9 cellular contexts compared by ENCODE assay signal in genomic region chr12:6323340-6323994, GRCh38. TPM values are rescaled to one million over a fixed set of nuclear protein-coding genes. Genes with fewer than 3 reads are reported as not detected.
DNase-seq lines count a peak whose midpoint lies in the region; ATAC-seq, FAIRE-seq and TF ChIP-seq lines count a peak whose summit lies in the region.
"Had no signal": no experiment of that assay in that cellular context is flagged by ENCODE, and none has a peak within 500 bp of the region (broad histone marks: within the 10 kb centered on the region; RNA-seq: fewer than 3 reads in every experiment).

No MANE protein-coding gene starts in this region.

- no peaks in the 10 kb centered on the region for H3K36me3 Mint-ChIP-seq in glutamatergic neuron (ENCODE audit: unreplicated experiment)

- POLR2A ChIA-PET in PC-9 (lab: Charles Lee; ENCODE audit: unreplicated experiment): interaction anchor here (0.6 to 1.3 kb wide), 11 partner anchors 11 to 290 kb away, joined by 3 to 13 read pairs (median 5); no protein-coding TSS in a partner anchor

- H3K4me1 ChIP-seq in PC-9 (replicated peaks; ENCODE audit: insufficient read depth): peaks cover 39% of the 10 kb centered on the region
- H3K4me1 ChIP-seq in heart right ventricle: peaks cover 20 to 70% (median 65%) of the 10 kb centered on the region in 9 donors
- peaks cover 18% of the 10 kb centered on the region for H3K4me1 ChIP-seq in prostate gland (replicated peaks)

- H3K9me3 ChIP-seq in PC-9 (ENCODE audit: insufficient read depth, low read depth) (no peaks in the 10 kb centered on the region), heart right ventricle (no peaks in the 10 kb centered on the region), prostate gland (no peaks in the 10 kb centered on the region)

- no peaks in the 10 kb centered on the region for H3K9me2 ChIP-seq in PC-9 (ENCODE audit: insufficient read depth)

- peaks cover 78% of the 10 kb centered on the region for H3F3A ChIP-seq in PC-9 (ENCODE audit: insufficient read depth, low read depth)

- TF ChIP-seq POLR2A in GM12891 (IDR thresholded peaks at IDR 0.05; ENCODE audit: low read depth, low read length): no peak
- no peak for TF ChIP-seq POLR2A in prostate gland (IDR thresholded peaks at IDR 0.05)

- H3K4me2 ChIP-seq in PC-9: peak overlapping the region; percentile 30

- peaks cover 19% of the 10 kb centered on the region for H3K4me1 Mint-ChIP-seq in glutamatergic neuron (ENCODE audit: low read depth, unreplicated experiment)

- H3K36me3 ChIP-seq in PC-9 (ENCODE audit: low read depth) (peaks cover 20% of the 10 kb centered on the region), heart right ventricle (peaks cover 0 to 34% (median 5%) of the 10 kb centered on the region in 9 donors), prostate gland (peaks cover 0 to 5% of the 10 kb centered on the region in 2 donors)

- 23 to 30% methylated on average over 14 of the region's 14 CpGs for WGBS in heart right ventricle, 2 donors
- WGBS in prostate gland: 21% methylated on average over 14 of the region's 14 CpGs

- H3K27ac Mint-ChIP-seq in glutamatergic neuron (ENCODE audit: unreplicated experiment): no peak overlapping the region

- H4K20me1 ChIP-seq in PC-9 (ENCODE audit: insufficient read depth): peaks cover 5% of the 10 kb centered on the region; the same call in 1 of the 2 replicates

- no peak overlapping the region for H3K4me3 Mint-ChIP-seq in glutamatergic neuron (ENCODE audit: unreplicated experiment)

- peaks cover 7% of the 10 kb centered on the region for H3K27me3 Mint-ChIP-seq in glutamatergic neuron (ENCODE audit: unreplicated experiment)

- CTCF ChIA-PET in PC-9 (lab: Charles Lee): interaction anchor here (0.6 to 1.4 kb wide), 12 partner anchors 9 to 1192 kb away, joined by 3 to 6 read pairs (median 4); no protein-coding TSS in a partner anchor

- DNase-seq in AG20443 (ENCODE audit: low spot score) (peak; percentile 76), GM12891 (ENCODE audit: insufficient read length, low spot score) (no peak), PC-9 (peak; percentile 75 to 88), amniotic stem cell (lab: John Stamatoyannopoulos, UW) (peak; percentile 90), heart right ventricle (peak in 1 of 2 donors; percentile 85), prostate gland (ENCODE audit: low spot score) (no peak), glutamatergic neuron (no peak)

- intact Hi-C loops in PC-9 (cut with micrococcal nuclease; ENCODE audit: unreplicated experiment) (loop anchor here (2.0 to 5.0 kb wide), 2 partner anchors 37 to 144 kb away; no protein-coding TSS in a partner anchor), heart right ventricle (cut with DNase I) (loop anchor here in 4 of 10 donors (1.0 to 10.0 kb wide), 3 partner anchors 13 to 141 kb away; partner anchors contain the start of gene SCNN1A (in 1 of the 4)), prostate gland (cut with DNase I) (no loop called here)

- TF ChIP-seq CTCF in PC-9 (conservative IDR thresholded peaks at IDR 0.05) (peak; percentile 79), heart right ventricle (IDR thresholded peaks at IDR 0.05) (peak; percentile 6 to 71 (median 54)), prostate gland (IDR thresholded peaks at IDR 0.05) (peak; percentile 18 to 64 (median 46)), glutamatergic neuron (IDR thresholded peaks at IDR 0.05; ENCODE audit: partially characterized antibody, unreplicated experiment) (no peak)

- peak; percentile 52 for ATAC-seq in HG03442 (IDR thresholded peaks at IDR 0.05; ENCODE audit: unreplicated experiment)
- peak; percentile 41 to 76 (median 64) for ATAC-seq in heart right ventricle

- H3K9me3 Mint-ChIP-seq in glutamatergic neuron (ENCODE audit: unreplicated experiment): peaks cover 2% of the 10 kb centered on the region

- H3K4me3 ChIP-seq in PC-9 (no peak overlapping the region), heart right ventricle (peak overlapping the region in 7 of 10 donors; percentile 3 to 30 (median 25)), prostate gland (no peak overlapping the region)

- H3K27me3 ChIP-seq in PC-9 (ENCODE audit: insufficient read depth, low read depth) (no peaks in the 10 kb centered on the region), heart right ventricle (no peaks in the 10 kb centered on the region), prostate gland (replicated peaks; ENCODE audit: insufficient read depth) (no peaks in the 10 kb centered on the region)

- TSS peak; percentile 0 for BruUV-seq in PC-9 (replicated peaks; lab: Mats Ljungman, UMichigan)

- peak; percentile 47 for FAIRE-seq in GM12891 (lab: Jason Lieb, UNC)

- H2AFZ ChIP-seq in PC-9: no peak overlapping the region

- peak overlapping the region; percentile 60 for H3K27ac ChIP-seq in PC-9
- H3K27ac ChIP-seq in heart right ventricle: peak overlapping the region in 9 of 10 donors; percentile 71 to 88 (median 83)
- peak overlapping the region; percentile 66 to 85 for H3K27ac ChIP-seq in prostate gland

- H3K79me2 ChIP-seq in PC-9 (ENCODE audit: low read depth): 0 out of 2 replicates have a peak, but pooled peaks cover 2% of the 10 kb centered on the region

TF ChIP-seq in GM12891, 5 proteins besides CTCF, POLR2A, EP300 and RAD21:
- peak; percentile 11; the same call in 1 of the 2 replicates for TF ChIP-seq SPI1 (IDR thresholded peaks at IDR 0.05; ENCODE audit: low read depth, low read length)
- TF ChIP-seq PAX5 (IDR thresholded peaks at IDR 0.05; ENCODE audit: insufficient read depth, low read length, severe bottlenecking): no peak

RNA-seq across cellular contexts. Expression of gene PLEKHG6, which starts 13.0 kb away (rescaled TPM):
- polyA plus RNA-seq in GM12891 (2012; ENCODE audit: low read depth, missing spikeins): 3.2 TPM
- 86.5 and 89.9 TPM in 2 replicates for total RNA-seq in PC-9 (2021)
- 1 to 10 TPM in 2 of 10 donors, under 1 TPM in 3, not detected in 5; 0.13 to 1.9 (median 0.81) TPM for total RNA-seq in heart right ventricle
- 1 to 10 TPM; 1.1 to 1.6 TPM for polyA plus RNA-seq in heart right ventricle
- total RNA-seq in prostate gland: 1 to 10 TPM; 4.6 to 6.2 TPM
- not detected for total RNA-seq in glutamatergic neuron (ENCODE audit: unreplicated experiment)
- total RNA-seq: T-helper 1 cell treated with Interleukin-12 subunit alpha and Interleukin-12 subunit beta and Interleukin-4 antibody, amounts not matched to agents 30 ng/mL and 1 ng/mL, for 36 hours had no signal

RNA-seq across cellular contexts. Expression of gene TNFRSF1A, which starts 18.4 kb away (rescaled TPM):
- 8.1 TPM for polyA plus RNA-seq in GM12891 (2012; ENCODE audit: low read depth, missing spikeins)
- total RNA-seq in PC-9 (2021) (144 and 165 TPM in 2 replicates), heart right ventricle (100 to 1,000 TPM in 1 of 10 donors, 10 to 100 TPM in 9; 29.4 to 100 (median 39.2) TPM), prostate gland (100 to 1,000 TPM in 1 of 2 donors, 10 to 100 TPM in 1; 91.1 to 168 TPM), glutamatergic neuron (ENCODE audit: unreplicated experiment) (7.4 TPM)
- 10 to 100 TPM; 34.4 to 75.7 TPM for polyA plus RNA-seq in heart right ventricle

RNA-seq across cellular contexts. Expression of gene SCNN1A, which starts 51.9 kb away (rescaled TPM):
- 0.12 TPM for polyA plus RNA-seq in GM12891 (2012; ENCODE audit: low read depth, missing spikeins)
- 460 and 549 TPM in 2 replicates for total RNA-seq in PC-9 (2021)
- total RNA-seq in heart right ventricle: 1 to 10 TPM in 1 of 10 donors, under 1 TPM in 5, not detected in 4; 0.17 to 1.1 (median 0.49) TPM
- under 1 TPM; 0.15 to 0.23 TPM for polyA plus RNA-seq in heart right ventricle
- 100 to 1,000 TPM; 128 to 211 TPM for total RNA-seq in prostate gland
- 0.74 TPM for total RNA-seq in glutamatergic neuron (ENCODE audit: unreplicated experiment)
- total RNA-seq: T-helper 1 cell treated with Interleukin-12 subunit alpha and Interleukin-12 subunit beta and Interleukin-4 antibody, amounts not matched to agents 30 ng/mL and 1 ng/mL, for 36 hours had no signal

Comparison
In these comparisons a context has a peak if more than half of its experiments do, and no peak if none do; other contexts are left out.
1. DNase-seq: peak in AG20443 (single experiment), PC-9 (2 of 2) and amniotic stem cell (single experiment); none in GM12891 (single experiment), prostate gland (single experiment) and glutamatergic neuron (single experiment).
2. H3K4me3 ChIP-seq: peak in heart right ventricle (7 of 10); none in PC-9 (single experiment) and prostate gland (0 of 2).
3. RNA of gene PLEKHG6, which starts 13.0 kb away (total RNA-seq): 86.5 to 89.9 TPM in PC-9; 4.6 to 6.2 TPM in prostate gland, not detected in glutamatergic neuron (single experiment) and 0.13 to 1.9 TPM in heart right ventricle; every median in the first group is over 10 times any median in the second.
4. RNA of gene SCNN1A, which starts 51.9 kb away (total RNA-seq): 460 to 549 TPM in PC-9 and 128 to 211 TPM in prostate gland; 0.74 TPM in glutamatergic neuron (single experiment) and 0.17 to 1.1 TPM in heart right ventricle; every median in the first group is over 10 times any median in the second.
5. Peak in every context shown above with its lines, with median percentiles within 50 percentile points of each other: H3K27ac ChIP-seq.